ENCODE assay signal across 1 cellular context in genomic region chr11:2929880-2930704, GRCh38.
A peak's percentile ranks its signal among the peaks of the same experiment; 100 is the strongest.
TF ChIP-seq lines count a peak whose summit lies in the region.

No MANE protein-coding gene starts in this region.

TF ChIP-seq in HCT116, 20 proteins besides CTCF, POLR2A, EP300 and RAD21 (continued from another document):
- TF ChIP-seq ZFX (IDR thresholded peaks at IDR 0.05), result peak; percentile 16; the same call in 1 of the 2 replicates
- peak; percentile 56 for TF ChIP-seq TCF7L2 (IDR thresholded peaks at IDR 0.05; ENCODE audit: borderline replicate concordance, extremely low read depth, insufficient read depth, insufficient read length)
